ENCODE assay signal across 8 cellular contexts in the genomic region with DNA sequence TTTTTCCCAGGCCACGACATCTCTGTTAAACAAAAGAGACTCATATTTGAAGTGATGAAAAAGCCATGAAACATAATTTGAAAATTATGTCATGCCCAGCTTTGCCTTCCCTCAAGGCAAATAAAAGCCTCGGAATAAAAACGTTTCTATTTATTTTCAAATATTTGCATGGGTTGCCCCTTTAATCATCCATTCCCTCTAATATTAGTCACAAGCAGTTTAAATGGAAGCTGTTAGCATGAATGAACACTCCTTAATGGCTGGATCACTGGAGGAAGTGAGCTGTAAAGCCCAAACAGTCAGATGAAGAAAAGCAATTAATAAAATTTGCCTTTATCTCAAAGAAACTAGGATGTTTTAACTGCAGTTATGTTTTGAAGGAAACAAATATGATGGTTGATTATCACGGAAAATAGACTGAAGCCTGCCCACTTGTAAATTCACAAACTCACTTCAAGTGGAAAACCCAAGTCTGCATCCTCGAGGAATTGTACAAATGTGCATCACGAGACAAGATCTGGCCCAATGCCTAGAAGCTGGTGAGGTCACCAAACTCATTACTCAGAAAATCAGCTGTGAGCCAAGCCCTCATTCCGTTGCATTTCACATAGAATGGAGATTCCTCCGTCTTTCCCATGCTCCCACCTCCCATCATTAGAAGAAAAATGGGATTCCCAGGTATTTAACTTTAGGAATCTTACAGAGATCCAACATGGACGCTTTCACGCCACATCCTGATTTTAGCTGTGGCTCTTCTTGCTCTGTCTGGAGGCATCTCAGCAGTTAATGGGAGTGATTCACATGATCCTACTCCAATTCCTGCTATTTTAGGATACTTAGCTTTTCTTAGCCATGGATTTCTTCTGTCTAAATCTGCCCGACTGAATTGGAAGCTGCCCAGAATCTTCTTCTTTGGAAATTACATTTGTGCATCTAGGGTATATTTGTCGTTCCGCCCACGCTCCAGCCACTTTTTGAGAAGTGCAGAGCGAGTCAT.
DNase-seq lines count a peak whose midpoint lies in the region; ATAC-seq and TF ChIP-seq lines count a peak whose summit lies in the region.

No MANE protein-coding gene starts in this region.

- 42% methylated on average over 15 of the region's 15 CpGs for WGBS in smooth muscle cell (ENCODE audit: low lambda C conversion rate)

- H3K9ac ChIP-seq in smooth muscle cell (ENCODE audit: low read depth) = peak overlapping the region; percentile 26

- H3K27me3 Mint-ChIP-seq in natural killer cell (ENCODE audit: low read depth in 2 of 2) = peaks cover 14 to 26% of the 10 kb centered on the region in 2 donors

- H3K79me2 ChIP-seq in smooth muscle cell (ENCODE audit: low read depth) = no peaks in the 10 kb centered on the region

- H3K4me1 Mint-ChIP-seq in natural killer cell = peaks cover 0 to under 1% of the 10 kb centered on the region in 2 donors

- no peaks in the 10 kb centered on the region for H3K36me3 Mint-ChIP-seq in natural killer cell

- no peak for TF ChIP-seq CTCF in astrocyte of the cerebellum (IDR thresholded peaks at IDR 0.05; ENCODE audit: low read depth, low read length, missing control alignments)
- TF ChIP-seq CTCF in smooth muscle cell (IDR thresholded peaks at IDR 0.05; ENCODE audit: borderline replicate concordance, insufficient read depth, poor library complexity, severe bottlenecking) = no peak
- TF ChIP-seq CTCF in natural killer cell (IDR thresholded peaks at IDR 0.05) = no peak

- in situ Hi-C loops in astrocyte of the cerebellum (cut with HindIII; ENCODE audit: low sequenced_read_pairs) = no loop called here

- no peak overlapping the region for H3K4me3 Mint-ChIP-seq in natural killer cell

- H3K9me3 Mint-ChIP-seq in natural killer cell = peaks cover 0 to 2% of the 10 kb centered on the region in 2 donors

- CTCF ChIA-PET in HEK293T (lab: Yijun Ruan, JAX) = no interaction called here

- no peak for ATAC-seq in natural killer cell
- no peak for ATAC-seq in HG03565 (IDR thresholded peaks at IDR 0.05; ENCODE audit: unreplicated experiment)

- no peaks in the 10 kb centered on the region for H3K9me3 ChIP-seq in smooth muscle cell (replicated peaks; ENCODE audit: low read depth)

- POLR2A ChIA-PET in HEK293T (lab: Yijun Ruan, JAX) = interaction anchor here (1.1 kb wide), 1 partner anchor 15 kb away, joined by 3 read pairs; no protein-coding TSS in a partner anchor

- H4K20me1 ChIP-seq in smooth muscle cell (ENCODE audit: low read depth) = no peaks in the 10 kb centered on the region

- no peaks in the 10 kb centered on the region for H3K36me3 ChIP-seq in smooth muscle cell (ENCODE audit: low read depth)

- DNase-seq in HEK293T (ENCODE audit: extremely low spot score) = peak; percentile 35
- DNase-seq in astrocyte of the cerebellum (ENCODE audit: low read depth) = peak; percentile 94
- DNase-seq in hepatic stellate cell (ENCODE audit: low spot score) = peak; percentile 77
- peak; percentile 35 for DNase-seq in smooth muscle cell (lab: John Stamatoyannopoulos, UW; ENCODE audit: unreplicated experiment)
- no peak for DNase-seq in natural killer cell
- no peak for DNase-seq in NCI-H748 treated with DMSO at 0.1 percent for 48 hours (lab: John Stamatoyannopoulos, UW)
- DNase-seq in NCI-H1092 treated with DMSO at 0.1 percent for 48 hours (lab: John Stamatoyannopoulos, UW) = no peak

- H3K4me1 ChIP-seq in smooth muscle cell (ENCODE audit: low read depth) = no peaks in the 10 kb centered on the region

- H3F3A ChIP-seq in smooth muscle cell (ENCODE audit: low read depth) = no peaks in the 10 kb centered on the region

- peak overlapping the region; percentile 79 for H3K4me2 ChIP-seq in smooth muscle cell

- intact Hi-C loops in natural killer cell (cut with micrococcal nuclease) = no loop called here

- H3K27me3 ChIP-seq in smooth muscle cell (ENCODE audit: low read depth) = no peaks in the 10 kb centered on the region

- H3K4me3 ChIP-seq in astrocyte of the cerebellum (ENCODE audit: low read depth, low read length) (no peak overlapping the region), smooth muscle cell (no peak overlapping the region)

- peak overlapping the region; percentile 68 for H2AFZ ChIP-seq in smooth muscle cell (ENCODE audit: low read depth)

- peak overlapping the region; percentile 90 for H3K27ac ChIP-seq in smooth muscle cell (ENCODE audit: low read depth)

- no peak overlapping the region for H3K27ac Mint-ChIP-seq in natural killer cell

TF ChIP-seq in HEK293T, 16 proteins besides CTCF, POLR2A, EP300 and RAD21:
- TF ChIP-seq SP1 (IDR thresholded peaks at IDR 0.05) (no peak), ZNF384 (IDR thresholded peaks at IDR 0.05) (no peak), LEF1 (IDR thresholded peaks at IDR 0.05; ENCODE audit: borderline replicate concordance) (no peak), FOXA1 (IDR thresholded peaks at IDR 0.05) (no peak), TARDBP (IDR thresholded peaks at IDR 0.05) (no peak), BHLHE40 (IDR thresholded peaks at IDR 0.05; ENCODE audit: borderline replicate concordance) (no peak), HDGF (IDR thresholded peaks at IDR 0.05; ENCODE audit: borderline replicate concordance) (no peak), L3MBTL2 (conservative IDR thresholded peaks at IDR 0.05) (no peak), FOXK2 (IDR thresholded peaks at IDR 0.05) (no peak), FOXM1 (IDR thresholded peaks at IDR 0.05; ENCODE audit: borderline replicate concordance) (no peak), SUZ12 (IDR thresholded peaks at IDR 0.05) (no peak)

Comparison
In these comparisons a context has a peak if more than half of its experiments do, and no peak if none do; other contexts are left out.
1. DNase-seq: peak in HEK293T (single experiment), astrocyte of the cerebellum (single experiment), hepatic stellate cell (single experiment) and smooth muscle cell (single experiment); none in natural killer cell (single experiment), NCI-H748 treated with DMSO at 0.1 percent for 48 hours (single experiment) and NCI-H1092 treated with DMSO at 0.1 percent for 48 hours (single experiment).